26 cellular contexts compared by ENCODE assay signal in genomic region chr20:49558826-49559225, GRCh38. TPM values are rescaled to one million over a fixed set of nuclear protein-coding genes. Genes with fewer than 3 reads are reported as not detected.
DNase-seq lines count a peak whose midpoint lies in the region; TF ChIP-seq lines count a peak whose summit lies in the region.
"Had no signal": no experiment of that assay in that cellular context is flagged by ENCODE, and none has a peak within 500 bp of the region (broad histone marks: within the 10 kb centered on the region; RNA-seq: fewer than 3 reads in every experiment).

No MANE protein-coding gene starts in this region.

- intact Hi-C loops in breast epithelium (cut with DNase I; ENCODE audit: low total_unique reads) (no loop called here), MCF 10A (cut with micrococcal nuclease) (no loop called here)

- H2AFZ ChIP-seq in SK-N-SH (ENCODE audit: low read depth) = no peak overlapping the region

- no peak for TF ChIP-seq RAD21 in SK-N-SH (IDR thresholded peaks at IDR 0.05; ENCODE audit: low read length)

- H3K9me3 Mint-ChIP-seq in MCF 10A (ENCODE audit: unreplicated experiment) (no peaks in the 10 kb centered on the region), mesothelial cell of epicardium (peaks cover 16% of the 10 kb centered on the region)
- H3K9me3 Mint-ChIP-seq: central memory CD8-positive, alpha-beta T cell had no signal

- CTCF ChIA-PET in MCF 10A (lab: Yijun Ruan, JAX) (interaction anchor here (0.6 to 23.9 kb wide), 3 partner anchors 18 to 48 kb away, joined by 3 to 411 read pairs (median 7); no protein-coding TSS in a partner anchor), SK-N-SH (lab: Yijun Ruan, JAX) (interaction anchor here (0.9 to 12.1 kb wide), 4 partner anchors 18 to 238 kb away, joined by 3 to 126 read pairs (median 4); no protein-coding TSS in a partner anchor)

- H3K27me3 ChIP-seq in breast epithelium = no peaks in the 10 kb centered on the region
- H3K27me3 ChIP-seq in SK-N-SH (ENCODE audit: insufficient read depth) = no peaks in the 10 kb centered on the region

- H3K27ac ChIP-seq in breast epithelium (peak overlapping the region; percentile 56 to 65), coronary artery (peak overlapping the region; percentile 92 to 94), SK-N-SH (ENCODE audit: low read depth in 2 of 2, low read length in 1 of 2) (no peak overlapping the region)

- no peaks in the 10 kb centered on the region for H3K9me3 ChIP-seq in breast epithelium
- 0 out of 2 replicates have a peak, but pooled peaks cover 4% of the 10 kb centered on the region for H3K9me3 ChIP-seq in SK-N-SH

- DNase-seq in breast epithelium (ENCODE audit: low spot score in 2 of 2) (no peak), MCF 10A (ENCODE audit: unreplicated experiment) (no peak), coronary artery (ENCODE audit: low spot score) (peak; percentile 35), mesothelial cell of epicardium (ENCODE audit: low spot score in 2 of 2, unreplicated experiment in 2 of 2) (no peak), ureter (ENCODE audit: low spot score) (peak; percentile 38), SK-N-SH (no peak), DMS 273 (lab: John Stamatoyannopoulos, UW; ENCODE audit: unreplicated experiment) (no peak)
- no peak for DNase-seq in activated CD8-positive, alpha-beta memory T cell treated with anti-CD3 and anti-CD28 coated beads for 24 hours
- DNase-seq: activated CD4-positive, alpha-beta T cell treated with anti-CD3 and anti-CD28 coated beads for 36 hours; activated CD8-positive, alpha-beta T cell treated with anti-CD3 and anti-CD28 coated beads, Interleukin-2, amount 10 ng/mL, durations not matched to agents 7 days and 5 days; activated gamma-delta T cell; activated naive CD8-positive, alpha-beta T cell treated with anti-CD3 and anti-CD28 coated beads, Interleukin-2, amount 10 ng/mL, durations not matched to agents 7 days and 5 days; AML-193; CD4-positive, alpha-beta T cell; dermis blood vessel endothelial cell; H7; hippocampal formation; NCI-H1436; NCI-H226; NCI-H526 treated with DMSO at 0.1 percent for 48 hours; SIG-M5; stimulated activated CD4-positive, alpha-beta T cell treated with anti-CD3 and anti-CD28 coated beads, Interleukin-4, amount 100 ng/mL, for 24 hours; SW 1271 had no signal

- H3K4me1 Mint-ChIP-seq in MCF 10A (ENCODE audit: insufficient read depth, unreplicated experiment) (peaks cover 14% of the 10 kb centered on the region), mesothelial cell of epicardium (peaks cover 14% of the 10 kb centered on the region)
- H3K4me1 Mint-ChIP-seq: activated CD4-positive, alpha-beta T cell treated with anti-CD3 and anti-CD28 coated beads for 36 hours had no signal

- no peaks in the 10 kb centered on the region for H3K79me2 ChIP-seq in SK-N-SH (ENCODE audit: insufficient read depth)

- POLR2A ChIA-PET in MCF 10A (lab: Yijun Ruan, JAX) = interaction anchor here (0.7 kb wide), 1 partner anchor 118 kb away, joined by 3 read pairs; no protein-coding TSS in a partner anchor
- POLR2A ChIA-PET in SK-N-SH (lab: Yijun Ruan, JAX) = no interaction called here

- H3K4me2 ChIP-seq in SK-N-SH = no peak overlapping the region

- TF ChIP-seq POLR2A in breast epithelium (IDR thresholded peaks at IDR 0.05) = no peak

- no peak overlapping the region for H3K4me3 Mint-ChIP-seq in MCF 10A (ENCODE audit: unreplicated experiment)
- no peak overlapping the region for H3K4me3 Mint-ChIP-seq in mesothelial cell of epicardium
- H3K4me3 Mint-ChIP-seq: activated CD4-positive, alpha-beta T cell treated with anti-CD3 and anti-CD28 coated beads for 36 hours; activated CD8-positive, alpha-beta T cell treated with anti-CD3 and anti-CD28 coated beads, Interleukin-2, amount 10 ng/mL, durations not matched to agents 7 days and 5 days; activated naive CD8-positive, alpha-beta T cell treated with anti-CD3 and anti-CD28 coated beads, Interleukin-2, amount 10 ng/mL, durations not matched to agents 7 days and 5 days; CD4-positive, alpha-beta T cell; central memory CD8-positive, alpha-beta T cell; nephron had no signal

- 75% methylated on average over 8 of the region's 8 CpGs for WGBS in SK-N-SH (ENCODE audit: low lambda C conversion rate)

- peaks cover 0 to 12% of the 10 kb centered on the region in 2 donors for H3K4me1 ChIP-seq in breast epithelium
- H3K4me1 ChIP-seq in SK-N-SH (ENCODE audit: control insufficient read depth in 1 of 2, insufficient read depth in 2 of 2, low read depth in 1 of 2, low read length in 1 of 2) = 0 out of 4 replicates have a peak, but pooled peaks cover 0 to 4% of the 10 kb centered on the region in 2 experiments

- H3K9me2 ChIP-seq in SK-N-SH = no peaks in the 10 kb centered on the region

- no peaks in the 10 kb centered on the region for H3K36me3 Mint-ChIP-seq in MCF 10A (ENCODE audit: insufficient read depth, unreplicated experiment)
- peaks cover 44% of the 10 kb centered on the region for H3K36me3 Mint-ChIP-seq in mesothelial cell of epicardium

- peaks cover 34% of the 10 kb centered on the region for H3K27me3 Mint-ChIP-seq in MCF 10A (ENCODE audit: insufficient read depth, unreplicated experiment)
- no peaks in the 10 kb centered on the region for H3K27me3 Mint-ChIP-seq in mesothelial cell of epicardium (ENCODE audit: low read depth)

- no TSS peak for BruUV-seq in MCF 10A (replicated peaks; lab: Mats Ljungman, UMichigan)

- H3K4me3 ChIP-seq in breast epithelium = no peak overlapping the region
- peak overlapping the region; percentile 41 for H3K4me3 ChIP-seq in coronary artery
- H3K4me3 ChIP-seq in SK-N-SH (ENCODE audit: low read depth in 2 of 2, low read length in 1 of 2) = no peak overlapping the region
- H3K4me3 ChIP-seq: lung had no signal

- H3K36me3 ChIP-seq in breast epithelium (no peaks in the 10 kb centered on the region), SK-N-SH (replicated peaks in 1 of 2; ENCODE audit: control insufficient read depth in 1 of 2, insufficient read depth in 2 of 2, low read length in 1 of 2) (no peaks in the 10 kb centered on the region)

- H4K20me1 ChIP-seq in SK-N-SH (ENCODE audit: insufficient read depth) = no peaks in the 10 kb centered on the region

- H3K9ac ChIP-seq in SK-N-SH = no peak overlapping the region

- TF ChIP-seq EP300 in SK-N-SH (IDR thresholded peaks at IDR 0.05; ENCODE audit: borderline replicate concordance in 1 of 2, low read depth in 1 of 2, low read length in 1 of 2) = no peak

- peaks cover 12% of the 10 kb centered on the region for H3F3A ChIP-seq in SK-N-SH (replicated peaks; ENCODE audit: insufficient read depth)

- no peak overlapping the region for H3K27ac Mint-ChIP-seq in MCF 10A (ENCODE audit: low read depth, unreplicated experiment)
- peak overlapping the region; percentile 59 for H3K27ac Mint-ChIP-seq in mesothelial cell of epicardium
- H3K27ac Mint-ChIP-seq: activated CD4-positive, alpha-beta T cell treated with anti-CD3 and anti-CD28 coated beads for 36 hours; activated CD8-positive, alpha-beta T cell treated with anti-CD3 and anti-CD28 coated beads, Interleukin-2, amount 10 ng/mL, durations not matched to agents 7 days and 5 days; activated naive CD8-positive, alpha-beta T cell treated with anti-CD3 and anti-CD28 coated beads, Interleukin-2, amount 10 ng/mL, durations not matched to agents 7 days and 5 days; CD4-positive, alpha-beta T cell had no signal

- TF ChIP-seq CTCF in breast epithelium (IDR thresholded peaks at IDR 0.05) (no peak), MCF 10A (IDR thresholded peaks at IDR 0.05; ENCODE audit: unreplicated experiment) (no peak), coronary artery (IDR thresholded peaks at IDR 0.05) (no peak), mesothelial cell of epicardium (IDR thresholded peaks at IDR 0.05; ENCODE audit: unreplicated experiment) (no peak), SK-N-SH (IDR thresholded peaks at IDR 0.05) (no peak)

TF ChIP-seq in SK-N-SH, 30 proteins besides CTCF, POLR2A, EP300 and RAD21 (continues in another document):
- no peak for TF ChIP-seq RXRA (IDR thresholded peaks at IDR 0.05; ENCODE audit: borderline replicate concordance, low read depth)
- no peak for TF ChIP-seq ELF1 (IDR thresholded peaks at IDR 0.05)
- no peak for TF ChIP-seq MEF2A (IDR thresholded peaks at IDR 0.05; ENCODE audit: borderline replicate concordance, low read depth)
- TF ChIP-seq FOXJ3 (CRISPR knock-in tag; IDR thresholded peaks at IDR 0.05) = no peak
- TF ChIP-seq NRF1 (IDR thresholded peaks at IDR 0.05; ENCODE audit: low read depth, low read length) = no peak
- TF ChIP-seq MAX (IDR thresholded peaks at IDR 0.05; ENCODE audit: low read depth) = no peak
- TF ChIP-seq, protein P1, sequence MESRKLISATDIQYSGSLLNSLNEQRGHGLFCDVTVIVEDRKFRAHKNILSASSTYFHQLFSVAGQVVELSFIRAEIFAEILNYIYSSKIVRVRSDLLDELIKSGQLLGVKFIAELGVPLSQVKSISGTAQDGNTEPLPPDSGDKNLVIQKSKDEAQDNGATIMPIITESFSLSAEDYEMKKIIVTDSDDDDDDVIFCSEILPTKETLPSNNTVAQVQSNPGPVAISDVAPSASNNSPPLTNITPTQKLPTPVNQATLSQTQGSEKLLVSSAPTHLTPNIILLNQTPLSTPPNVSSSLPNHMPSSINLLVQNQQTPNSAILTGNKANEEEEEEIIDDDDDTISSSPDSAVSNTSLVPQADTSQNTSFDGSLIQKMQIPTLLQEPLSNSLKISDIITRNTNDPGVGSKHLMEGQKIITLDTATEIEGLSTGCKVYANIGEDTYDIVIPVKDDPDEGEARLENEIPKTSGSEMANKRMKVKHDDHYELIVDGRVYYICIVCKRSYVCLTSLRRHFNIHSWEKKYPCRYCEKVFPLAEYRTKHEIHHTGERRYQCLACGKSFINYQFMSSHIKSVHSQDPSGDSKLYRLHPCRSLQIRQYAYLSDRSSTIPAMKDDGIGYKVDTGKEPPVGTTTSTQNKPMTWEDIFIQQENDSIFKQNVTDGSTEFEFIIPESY (IDR thresholded peaks at IDR 0.05; ENCODE audit: borderline replicate concordance, low read depth) = no peak
- no peak for TF ChIP-seq RFX5 (IDR thresholded peaks at IDR 0.05; ENCODE audit: low read length)
- TF ChIP-seq FOSL2 (IDR thresholded peaks at IDR 0.05; ENCODE audit: borderline replicate concordance, low read depth) = no peak

RNA-seq across cellular contexts. Expression of gene PTGIS, which starts 9.1 kb away (rescaled TPM):
- total RNA-seq in breast epithelium (10 to 100 TPM; 38.7 to 41.7 (median 41.0) TPM), MCF 10A (2022) (not detected in 2 replicates), mesothelial cell of epicardium (113 to 118 TPM (median 117 TPM) in 3 replicates), ureter (57.8 TPM)
- 0.67 and 1.0 TPM in 2 replicates for polyA plus RNA-seq in SK-N-SH (2012; rRNA removed)
- 0.45 and 0.52 TPM in 2 replicates for polyA plus RNA-seq in SK-N-SH (2012; cell fraction: cytosol; rRNA removed)
- polyA plus RNA-seq in SK-N-SH (2012; cell fraction: nucleus; rRNA removed) = 0.49 and 0.54 TPM in 2 replicates
- total RNA-seq: CD4-positive, alpha-beta T cell had no signal

Comparison
In these comparisons a context has a peak if more than half of its experiments do, and no peak if none do; other contexts are left out.
1. RNA of gene PTGIS, which starts 9.1 kb away (total RNA-seq): 113 to 118 TPM in mesothelial cell of epicardium, 57.8 TPM in ureter (single experiment) and 38.7 to 41.7 TPM in breast epithelium; not detected in MCF 10A; every median in the first group is over 10 times any median in the second.
2. DNase-seq: peak in coronary artery (single experiment) and ureter (single experiment); none in breast epithelium (0 of 2), MCF 10A (single experiment), mesothelial cell of epicardium (0 of 2), SK-N-SH (single experiment), DMS 273 (single experiment) and activated CD8-positive, alpha-beta memory T cell treated with anti-CD3 and anti-CD28 coated beads for 24 hours (single experiment).
3. H3K27ac ChIP-seq: peak in breast epithelium (2 of 2) and coronary artery (2 of 2); none in SK-N-SH (0 of 2).